In the genomic region with DNA sequence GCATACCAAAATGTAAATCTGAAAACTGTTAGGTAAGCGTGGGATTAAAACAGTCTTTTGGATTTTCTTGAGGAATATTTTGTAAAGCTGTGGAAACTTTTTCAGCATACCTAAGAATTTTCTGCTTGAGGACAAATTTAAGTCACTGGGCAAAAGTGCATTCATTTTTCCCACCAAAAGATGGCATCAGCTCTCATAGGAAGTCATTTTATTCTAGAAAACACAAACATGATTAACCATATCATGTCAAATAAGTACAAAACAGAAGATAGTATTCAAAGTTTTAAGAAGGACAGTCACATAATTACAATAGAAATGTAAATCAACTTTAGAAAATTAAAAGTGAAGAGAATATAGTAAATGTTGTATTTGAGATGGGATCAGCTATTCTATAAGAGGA, we compare ENCODE assay signal across 9 cellular contexts.
DNase-seq lines count a peak whose midpoint lies in the region; ATAC-seq and TF ChIP-seq lines count a peak whose summit lies in the region.
"Had no signal": no experiment of that assay in that cellular context is flagged by ENCODE, and none has a peak within 500 bp of the region (broad histone marks: within the 10 kb centered on the region; RNA-seq: fewer than 3 reads in every experiment).

No MANE protein-coding gene starts in this region.

- no peak for ATAC-seq in body of pancreas

- H3K36me3 ChIP-seq in body of pancreas (replicated peaks in 1 of 2; ENCODE audit: insufficient read depth in 1 of 2, low read depth in 2 of 2): peaks cover 0 to 2% of the 10 kb centered on the region in 2 donors

- TF ChIP-seq POLR2A in body of pancreas (IDR thresholded peaks at IDR 0.05): no peak

- H3K27me3 ChIP-seq in body of pancreas: no peaks in the 10 kb centered on the region

- H3K9me3 ChIP-seq in body of pancreas: no peaks in the 10 kb centered on the region

- H3K4me3 ChIP-seq in body of pancreas: no peak overlapping the region

- H3K27ac ChIP-seq in body of pancreas: no peak overlapping the region

- TF ChIP-seq CTCF in body of pancreas (IDR thresholded peaks at IDR 0.05): peak in 4 of 7 experiments; percentile 8 to 40 (median 16)

- peaks cover 24% of the 10 kb centered on the region for H3K4me1 ChIP-seq in body of pancreas

- WGBS in body of pancreas, 2 donors: 46 to 61% methylated on average over 1 of the region's 1 CpG

- intact Hi-C loops in body of pancreas (cut with DNase I): no loop called here

- DNase-seq in DMS114 treated with DMSO at 0.1 percent for 48 hours (lab: John Stamatoyannopoulos, UW; ENCODE audit: unreplicated experiment) (peak; percentile 13), KG1 (lab: John Stamatoyannopoulos, UW) (peak; percentile 11), body of pancreas (no peak), lung microvascular endothelial cell (ENCODE audit: low read depth in 2 of 2) (peak; percentile 41 to 42), NCI-H2029 (lab: John Stamatoyannopoulos, UW) (no peak), iPS-NIHi7 (ENCODE audit: extremely low spot score) (no peak)
- no peak for DNase-seq in stimulated activated CD4-positive, alpha-beta T cell treated with anti-CD3 and anti-CD28 coated beads, Interleukin-4, amount 100 ng/mL, for 4 hours
- DNase-seq in activated CD4-positive, CD25-positive, alpha-beta regulatory T cell treated with anti-CD3 and anti-CD28 coated beads, Interleukin-2, amount 50 U/mL, for 72 hours: no peak
- DNase-seq: activated T-cell treated with anti-CD3 and anti-CD28 coated beads for 4 hours had no signal

Comparison
In these comparisons a context has a peak if more than half of its experiments do, and no peak if none do; other contexts are left out.
1. DNase-seq: peak in DMS114 treated with DMSO at 0.1 percent for 48 hours (single experiment), KG1 (single experiment) and lung microvascular endothelial cell (2 of 2); none in body of pancreas (0 of 4), stimulated activated CD4-positive, alpha-beta T cell treated with anti-CD3 and anti-CD28 coated beads, Interleukin-4, amount 100 ng/mL, for 4 hours (0 of 2), NCI-H2029 (single experiment), iPS-NIHi7 (single experiment) and activated CD4-positive, CD25-positive, alpha-beta regulatory T cell treated with anti-CD3 and anti-CD28 coated beads, Interleukin-2, amount 50 U/mL, for 72 hours (single experiment).